Comparison of ENCODE assay signal across 1 cellular context in genomic region chr14:103628684-103629502, GRCh38.
TF ChIP-seq lines count a peak whose summit lies in the region.

TSS of gene KLC1 (plus strand) at chr14:103629211. CDS start at chr14:103654565, 25,354 bp downstream.

TF ChIP-seq in K562, 482 proteins besides CTCF, POLR2A, EP300 and RAD21 (continued from another document):
- no peak for TF ChIP-seq CREB3 (tag; conservative IDR thresholded peaks at IDR 0.05; ENCODE audit: low read depth)
- peak; percentile 96 for TF ChIP-seq JUND (IDR thresholded peaks at IDR 0.05; ENCODE audit: borderline replicate concordance, low read depth, low read length)
- peak; percentile 80; the same call in 2 of the 3 replicates for TF ChIP-seq JUND (tag; IDR thresholded peaks at IDR 0.05; ENCODE audit: borderline replicate concordance, low read depth, low read length)
- no peak for TF ChIP-seq ID3 (CRISPR knock-in tag; IDR thresholded peaks at IDR 0.05)
- TF ChIP-seq ID3 (tag; IDR thresholded peaks at IDR 0.05), result no peak
- TF ChIP-seq ARID3B (CRISPR knock-in tag; IDR thresholded peaks at IDR 0.05; ENCODE audit: borderline replicate concordance), result no peak
- no peak for TF ChIP-seq ZFPM2 (CRISPR knock-in tag; IDR thresholded peaks at IDR 0.05)
- TF ChIP-seq NONO (IDR thresholded peaks at IDR 0.05; ENCODE audit: low read depth in 2 of 2, low read length in 1 of 2), result 0 out of 4 replicates have a peak, but pooled peaks have one; percentile 56 to 59
- TF ChIP-seq HOMEZ (CRISPR knock-in tag; IDR thresholded peaks at IDR 0.05), result no peak
- peak; percentile 41 for TF ChIP-seq HMGN3 (IDR thresholded peaks at IDR 0.05; ENCODE audit: borderline replicate concordance, extremely low read depth, insufficient read length, low read depth, low read length)
- TF ChIP-seq ZNF436 (CRISPR knock-in tag; IDR thresholded peaks at IDR 0.05), result no peak
- TF ChIP-seq KDM5B (IDR thresholded peaks at IDR 0.05; ENCODE audit: insufficient replicate concordance, low read depth, low read length), result peak; percentile 57
- TF ChIP-seq HDAC1 (IDR thresholded peaks at IDR 0.05), result 0 out of 4 replicates have a peak, but pooled peaks of 1 of the 2 experiments have one; percentile 37
- peak; percentile 52 for TF ChIP-seq CCNT2 (IDR thresholded peaks at IDR 0.05; ENCODE audit: borderline replicate concordance, extremely low read depth, insufficient read length, low read depth, low read length)
- TF ChIP-seq ZNF785 (CRISPR knock-in tag; IDR thresholded peaks at IDR 0.05), result no peak
- no peak for TF ChIP-seq NFE2L1 (tag; IDR thresholded peaks at IDR 0.05; ENCODE audit: borderline replicate concordance, low read depth)
- 0 out of 2 replicates have a peak, but pooled peaks have one; percentile 8 for TF ChIP-seq ZNF175 (CRISPR knock-in tag; IDR thresholded peaks at IDR 0.05; ENCODE audit: low read depth)
- 0 out of 2 replicates have a peak, but pooled peaks have one; percentile 46 for TF ChIP-seq CUX1 (CRISPR knock-in tag; IDR thresholded peaks at IDR 0.05)
- TF ChIP-seq CREM (IDR thresholded peaks at IDR 0.05; ENCODE audit: low read depth), result peak; percentile 98
- no peak for TF ChIP-seq PPARD (CRISPR knock-in tag; IDR thresholded peaks at IDR 0.05)
- peak; percentile 32; the same call in 1 of the 2 replicates for TF ChIP-seq NCOR1 (IDR thresholded peaks at IDR 0.05)
- no peak for TF ChIP-seq SPI1 (IDR thresholded peaks at IDR 0.05; ENCODE audit: borderline replicate concordance, low read depth, low read length)
- TF ChIP-seq EP400 (IDR thresholded peaks at IDR 0.05), result peak; percentile 72; the same call in 1 of the 2 replicates
- TF ChIP-seq ELF1 (tag; IDR thresholded peaks at IDR 0.05), result no peak
- peak; percentile 12 for TF ChIP-seq PRDM10 (IDR thresholded peaks at IDR 0.05; ENCODE audit: partially characterized antibody)
- peak; percentile 94 for TF ChIP-seq ZFX (CRISPR knock-in tag; IDR thresholded peaks at IDR 0.05)
- no peak for TF ChIP-seq FOXO4 (CRISPR knock-in tag; IDR thresholded peaks at IDR 0.05)
- no peak for TF ChIP-seq ZBTB9 (CRISPR knock-in tag; IDR thresholded peaks at IDR 0.05)
- TF ChIP-seq ZBTB5 (IDR thresholded peaks at IDR 0.05), result no peak
- no peak for TF ChIP-seq ZNF12 (CRISPR knock-in tag; IDR thresholded peaks at IDR 0.05)
- TF ChIP-seq SAP30 (IDR thresholded peaks at IDR 0.05; ENCODE audit: borderline replicate concordance, insufficient read depth, low read depth, low read length, poor library complexity, severe bottlenecking), result peak; percentile 71
- no peak for TF ChIP-seq ESRRB (CRISPR knock-in tag; IDR thresholded peaks at IDR 0.05; ENCODE audit: borderline replicate concordance)
- TF ChIP-seq ZNF316 (IDR thresholded peaks at IDR 0.05), result no peak
